ENCODE assay signal across 8 cellular contexts in genomic region chr2:209960676-209961630, GRCh38. TPM values are rescaled to one million over a fixed set of nuclear protein-coding genes. Genes with fewer than 3 reads are reported as not detected.
DNase-seq lines count a peak whose midpoint lies in the region; ATAC-seq lines count a peak whose summit lies in the region.

No MANE protein-coding gene starts in this region.

- H3K9me3 ChIP-seq in aorta (ENCODE audit: control insufficient read depth, low read length): no peaks in the 10 kb centered on the region

- DNase-seq in COLO829 (ENCODE audit: low spot score) (peak; percentile 72), GM19238 (ENCODE audit: insufficient read length, low spot score) (peak; percentile 24), NCI-H2171 treated with DMSO at 0.1 percent for 48 hours (lab: John Stamatoyannopoulos, UW) (peak; percentile 68), fibroblast of gingiva (ENCODE audit: low read depth) (peak; percentile 32), aorta (no peak)
- peak; percentile 75 for DNase-seq in activated CD4-positive, alpha-beta T cell treated with anti-CD3 and anti-CD28 coated beads, Interleukin-2, amount 10 ng/mL, durations not matched to agents 24 days and 14 days
- DNase-seq in natural killer cell treated with Interleukin-12 subunit alpha and Interleukin-12 subunit beta and Interleukin-15 and Interleukin-18, amount 100 ng/mL, for 72 hours (ENCODE audit: low spot score): no peak

- intact Hi-C loops in activated CD4-positive, alpha-beta T cell treated with anti-CD3 and anti-CD28 coated beads, Interleukin-2, amount 10 ng/mL, durations not matched to agents 24 days and 14 days (cut with micrococcal nuclease): loop anchor here (1.0 kb wide), 1 partner anchor 1566 kb away; no protein-coding TSS in a partner anchor
- intact Hi-C loops in aorta (cut with DNase I): loop anchor here in 1 of 2 donors (10.0 kb wide), 1 partner anchor 626 kb away; no protein-coding TSS in a partner anchor

- no peak overlapping the region for H3K27ac ChIP-seq in aorta (ENCODE audit: low read depth in 1 of 2, low read length in 2 of 2)

- no peaks in the 10 kb centered on the region for H3K36me3 ChIP-seq in aorta (ENCODE audit: control insufficient read depth in 1 of 2, insufficient read depth in 2 of 2, low read length in 1 of 2)

- no peaks in the 10 kb centered on the region for H3K36me3 Mint-ChIP-seq in activated CD4-positive, alpha-beta T cell treated with anti-CD3 and anti-CD28 coated beads, Interleukin-2, amount 10 ng/mL, durations not matched to agents 24 days and 14 days (ENCODE audit: low read depth)
- H3K36me3 Mint-ChIP-seq in natural killer cell treated with Interleukin-12 subunit alpha and Interleukin-12 subunit beta and Interleukin-15 and Interleukin-18, amount 100 ng/mL, for 72 hours: no peaks in the 10 kb centered on the region

- no peak overlapping the region for H3K4me3 ChIP-seq in aorta (ENCODE audit: low read length in 2 of 2)

- no peak overlapping the region for H3K27ac Mint-ChIP-seq in activated CD4-positive, alpha-beta T cell treated with anti-CD3 and anti-CD28 coated beads, Interleukin-2, amount 10 ng/mL, durations not matched to agents 24 days and 14 days
- no peak overlapping the region for H3K27ac Mint-ChIP-seq in natural killer cell treated with Interleukin-12 subunit alpha and Interleukin-12 subunit beta and Interleukin-15 and Interleukin-18, amount 100 ng/mL, for 72 hours

- H3K9me3 Mint-ChIP-seq in activated CD4-positive, alpha-beta T cell treated with anti-CD3 and anti-CD28 coated beads, Interleukin-2, amount 10 ng/mL, durations not matched to agents 24 days and 14 days: no peaks in the 10 kb centered on the region
- H3K9me3 Mint-ChIP-seq in natural killer cell treated with Interleukin-12 subunit alpha and Interleukin-12 subunit beta and Interleukin-15 and Interleukin-18, amount 100 ng/mL, for 72 hours: no peaks in the 10 kb centered on the region

- ATAC-seq in HG03135 (IDR thresholded peaks at IDR 0.05; ENCODE audit: unreplicated experiment): peak; percentile 98
- peak; percentile 61 to 66 for ATAC-seq in natural killer cell treated with Interleukin-12 subunit alpha and Interleukin-12 subunit beta and Interleukin-15 and Interleukin-18, amount 100 ng/mL, for 72 hours
- ATAC-seq in aorta (ENCODE audit: low FRiP score): peak; percentile 75

- peaks cover 0 to 2% of the 10 kb centered on the region in 2 donors for H3K4me1 ChIP-seq in aorta (ENCODE audit: control insufficient read depth in 1 of 2, insufficient read depth in 2 of 2, low read length in 2 of 2)

- H3K4me1 Mint-ChIP-seq in activated CD4-positive, alpha-beta T cell treated with anti-CD3 and anti-CD28 coated beads, Interleukin-2, amount 10 ng/mL, durations not matched to agents 24 days and 14 days: no peaks in the 10 kb centered on the region
- H3K4me1 Mint-ChIP-seq in natural killer cell treated with Interleukin-12 subunit alpha and Interleukin-12 subunit beta and Interleukin-15 and Interleukin-18, amount 100 ng/mL, for 72 hours (ENCODE audit: low read depth in 2 of 2): no peaks in the 10 kb centered on the region

- WGBS in aorta, 2 donors: 27 to 28% methylated on average over 4 of the region's 4 CpGs

- H3K27me3 ChIP-seq in aorta (ENCODE audit: control insufficient read depth in 1 of 2, insufficient read depth in 2 of 2, low read length in 1 of 2): no peaks in the 10 kb centered on the region

- H3K27me3 Mint-ChIP-seq in activated CD4-positive, alpha-beta T cell treated with anti-CD3 and anti-CD28 coated beads, Interleukin-2, amount 10 ng/mL, durations not matched to agents 24 days and 14 days: peaks cover 8% of the 10 kb centered on the region
- peaks cover 5% of the 10 kb centered on the region in 2 donors for H3K27me3 Mint-ChIP-seq in natural killer cell treated with Interleukin-12 subunit alpha and Interleukin-12 subunit beta and Interleukin-15 and Interleukin-18, amount 100 ng/mL, for 72 hours

- H3K4me3 Mint-ChIP-seq in activated CD4-positive, alpha-beta T cell treated with anti-CD3 and anti-CD28 coated beads, Interleukin-2, amount 10 ng/mL, durations not matched to agents 24 days and 14 days: no peak overlapping the region
- H3K4me3 Mint-ChIP-seq in natural killer cell treated with Interleukin-12 subunit alpha and Interleukin-12 subunit beta and Interleukin-15 and Interleukin-18, amount 100 ng/mL, for 72 hours: no peak overlapping the region

RNA-seq across cellular contexts. Expression of gene RPE, which starts 41.5 kb away (rescaled TPM):
- total RNA-seq in activated CD4-positive, alpha-beta T cell treated with anti-CD3 and anti-CD28 coated beads, Interleukin-2, amount 10 ng/mL, durations not matched to agents 24 days and 14 days: 61.4 and 64.1 TPM in 2 replicates
- total RNA-seq in natural killer cell treated with Interleukin-12 subunit alpha and Interleukin-12 subunit beta and Interleukin-15 and Interleukin-18, amount 100 ng/mL, for 72 hours: 10 to 100 TPM; 49.4 to 70.9 TPM
- total RNA-seq in aorta: 10 to 100 TPM; 37.3 to 50.6 TPM
- polyA plus RNA-seq in aorta: 10 to 100 TPM; 19.9 to 25.6 TPM

Comparison
In these comparisons a context has a peak if more than half of its experiments do, and no peak if none do; other contexts are left out.
1. DNase-seq: peak in COLO829 (single experiment), GM19238 (single experiment), NCI-H2171 treated with DMSO at 0.1 percent for 48 hours (single experiment), activated CD4-positive, alpha-beta T cell treated with anti-CD3 and anti-CD28 coated beads, Interleukin-2, amount 10 ng/mL, durations not matched to agents 24 days and 14 days (single experiment) and fibroblast of gingiva (single experiment); none in natural killer cell treated with Interleukin-12 subunit alpha and Interleukin-12 subunit beta and Interleukin-15 and Interleukin-18, amount 100 ng/mL, for 72 hours (single experiment) and aorta (0 of 2).
2. Peak in every context shown above with its lines, with median percentiles within 50 percentile points of each other: ATAC-seq.